In genomic region chrX:72943819-72944169, GRCh38 we compare ENCODE assay signal across 13 cellular contexts. TPM values are rescaled to one million over a fixed set of nuclear protein-coding genes. Genes with fewer than 3 reads are reported as not detected.
DNase-seq lines count a peak whose midpoint lies in the region; ATAC-seq and TF ChIP-seq lines count a peak whose summit lies in the region.
"Not testable (repeated sequence)": the region's sequence is repeated elsewhere in the genome, so short reads cannot be mapped to it uniquely, and the experiment has no call there.
"Had no signal": no experiment of that assay in that cellular context is flagged by ENCODE, and none has a peak within 500 bp of the region (broad histone marks: within the 10 kb centered on the region; RNA-seq: fewer than 3 reads in every experiment).

DMRTC1 (minus strand) TSS chrX:72943837; CDS start chrX:72875694, 68,143 bp downstream.

- intact Hi-C loops in Right ventricle myocardium superior (cut with DNase I); sciatic nerve (cut with DNase I): not testable (repeated sequence)

- H3K4me3 Mint-ChIP-seq in activated CD8-positive, alpha-beta T cell treated with anti-CD3 and anti-CD28 coated beads, Interleukin-2, amount 10 ng/mL, durations not matched to agents 7 days and 5 days = not testable (repeated sequence)

- not testable (repeated sequence) for H3K27me3 Mint-ChIP-seq in activated CD8-positive, alpha-beta T cell treated with anti-CD3 and anti-CD28 coated beads, Interleukin-2, amount 10 ng/mL, durations not matched to agents 7 days and 5 days (ENCODE audit: low read depth)

- CTCF ChIA-PET in activated CD8-positive, alpha-beta T cell treated with anti-CD3 and anti-CD28 coated beads, Interleukin-2, amount 10 ng/mL, durations not matched to agents 7 days and 5 days (lab: Charles Lee) = not testable (repeated sequence)

- H3K27ac Mint-ChIP-seq in activated CD8-positive, alpha-beta T cell treated with anti-CD3 and anti-CD28 coated beads, Interleukin-2, amount 10 ng/mL, durations not matched to agents 7 days and 5 days = not testable (repeated sequence)

- peak; percentile 89 for ATAC-seq in GM18505 (IDR thresholded peaks at IDR 0.05; ENCODE audit: unreplicated experiment)
- peak; percentile 79 for ATAC-seq in GM19372 (IDR thresholded peaks at IDR 0.05; ENCODE audit: low read depth, unreplicated experiment)
- ATAC-seq in GM21723 (IDR thresholded peaks at IDR 0.05; ENCODE audit: unreplicated experiment) = peak; percentile 85
- peak; percentile 84 for ATAC-seq in HG02973 (IDR thresholded peaks at IDR 0.05; ENCODE audit: unreplicated experiment)
- ATAC-seq in HG03457 (IDR thresholded peaks at IDR 0.05; ENCODE audit: unreplicated experiment) = peak; percentile 84
- ATAC-seq in activated CD8-positive, alpha-beta T cell treated with anti-CD3 and anti-CD28 coated beads, Interleukin-2, amount 10 ng/mL, durations not matched to agents 7 days and 5 days = peak; percentile 81
- ATAC-seq in Right ventricle myocardium superior (ENCODE audit: poor library complexity) = peak; percentile 59
- ATAC-seq in sciatic nerve = peak; percentile 81

- not testable (repeated sequence) for TF ChIP-seq POLR2A in GM18505 (IDR thresholded peaks at IDR 0.05; ENCODE audit: borderline replicate concordance, extremely low read depth, insufficient read depth, insufficient read length)

- DNase-seq in activated CD8-positive, alpha-beta T cell treated with anti-CD3 and anti-CD28 coated beads, Interleukin-2, amount 10 ng/mL, durations not matched to agents 7 days and 5 days; Right ventricle myocardium superior; sciatic nerve (ENCODE audit: low spot score): not testable (repeated sequence)

- H3K4me1 Mint-ChIP-seq in activated CD8-positive, alpha-beta T cell treated with anti-CD3 and anti-CD28 coated beads, Interleukin-2, amount 10 ng/mL, durations not matched to agents 7 days and 5 days (ENCODE audit: low read depth) = not testable (repeated sequence)

- not testable (repeated sequence) for H3K9me3 Mint-ChIP-seq in activated CD8-positive, alpha-beta T cell treated with anti-CD3 and anti-CD28 coated beads, Interleukin-2, amount 10 ng/mL, durations not matched to agents 7 days and 5 days (ENCODE audit: insufficient read depth)

- not testable (repeated sequence) for H3K36me3 Mint-ChIP-seq in activated CD8-positive, alpha-beta T cell treated with anti-CD3 and anti-CD28 coated beads, Interleukin-2, amount 10 ng/mL, durations not matched to agents 7 days and 5 days (ENCODE audit: low read depth)

- POLR2A ChIA-PET in activated CD8-positive, alpha-beta T cell treated with anti-CD3 and anti-CD28 coated beads, Interleukin-2, amount 10 ng/mL, durations not matched to agents 7 days and 5 days (lab: Charles Lee) = not testable (repeated sequence)

RNA-seq across cellular contexts. Expression of gene DMRTC1, which starts in this region (rescaled TPM):
- total RNA-seq in activated CD8-positive, alpha-beta T cell treated with anti-CD3 and anti-CD28 coated beads, Interleukin-2, amount 10 ng/mL, durations not matched to agents 7 days and 5 days = under 1 TPM in 1 of 2 experiments, not detected in 1; 0.18 TPM
- total RNA-seq in Right ventricle myocardium superior = not detected
- not detected for total RNA-seq in sciatic nerve
- total RNA-seq: activated CD4-positive, alpha-beta T cell treated with anti-CD3 and anti-CD28 coated beads, Interleukin-2, amount 10 ng/mL, durations not matched to agents 24 days and 14 days; cardiac septum; NCI-H460; posterior vena cava; SJCRH30 had no signal

Comparison
In these comparisons a context has a peak if more than half of its experiments do, and no peak if none do; other contexts are left out.
1. Peak in ATAC-seq in activated CD8-positive, alpha-beta T cell treated with anti-CD3 and anti-CD28 coated beads, Interleukin-2, amount 10 ng/mL, durations not matched to agents 7 days and 5 days; RNA of the gene not detected or under 1 TPM.
2. Peak in ATAC-seq in Right ventricle myocardium superior; RNA of the gene not detected or under 1 TPM.
3. Peak in ATAC-seq in sciatic nerve; RNA of the gene not detected or under 1 TPM.